ENCODE assay signal across 27 cellular contexts in genomic region chr11:135006800-135007199, GRCh38.
DNase-seq lines count a peak whose midpoint lies in the region; ATAC-seq and TF ChIP-seq lines count a peak whose summit lies in the region.
"Had no signal": no experiment of that assay in that cellular context is flagged by ENCODE, and none has a peak within 500 bp of the region (broad histone marks: within the 10 kb centered on the region; RNA-seq: fewer than 3 reads in every experiment).

No MANE protein-coding gene starts in this region.

- H2AFZ ChIP-seq in osteoblast (ENCODE audit: low read length): no peak overlapping the region

- H3K36me3 ChIP-seq in osteoblast (ENCODE audit: insufficient read depth, low read length): no peaks in the 10 kb centered on the region
- H3K36me3 ChIP-seq: MG63, thoracic aorta had no signal

- H3K4me1 ChIP-seq in osteoblast (ENCODE audit: insufficient read depth, low read length): no peaks in the 10 kb centered on the region

- H3K27ac Mint-ChIP-seq in effector memory CD8-positive, alpha-beta T cell: no peak overlapping the region
- H3K27ac Mint-ChIP-seq: activated naive CD4-positive, alpha-beta T cell treated with anti-CD3 and anti-CD28 coated beads, Interleukin-2, amount 50 U/mL, for 24 hours; activated T-cell treated with anti-CD3 and anti-CD28 coated beads, Interleukin-2, amount 50 U/mL, for 72 hours; naive thymus-derived CD4-positive, alpha-beta T cell; progenitor cell of endocrine pancreas; stimulated activated effector memory CD8-positive, alpha-beta T cell treated with anti-CD3 and anti-CD28 coated beads, Interleukin-12 subunit alpha, Interleukin-12 subunit beta, amount 100 ng/mL, for 72 hours; T-cell had no signal

- H3K4me2 ChIP-seq in osteoblast (ENCODE audit: insufficient read depth, low read length): no peak overlapping the region

- H3K27me3 ChIP-seq in osteoblast (ENCODE audit: insufficient read depth, low read length): no peaks in the 10 kb centered on the region

- H3K4me3 Mint-ChIP-seq in effector memory CD8-positive, alpha-beta T cell: no peak overlapping the region
- H3K4me3 Mint-ChIP-seq: activated naive CD4-positive, alpha-beta T cell treated with anti-CD3 and anti-CD28 coated beads, Interleukin-2, amount 50 U/mL, for 24 hours; activated T-cell treated with anti-CD3 and anti-CD28 coated beads, Interleukin-2, amount 50 U/mL, for 72 hours; CD14-positive monocyte; naive thymus-derived CD4-positive, alpha-beta T cell; stimulated activated effector memory CD8-positive, alpha-beta T cell treated with anti-CD3 and anti-CD28 coated beads, Interleukin-12 subunit alpha, Interleukin-12 subunit beta, amount 100 ng/mL, for 72 hours; T-cell had no signal

- no peak for ATAC-seq in SK-N-SH treated with all-trans-retinoic acid at 6 μM for 48 hours
- no peak for ATAC-seq in effector memory CD8-positive, alpha-beta T cell (replicated peaks)
- no peak for ATAC-seq in GM18520 (IDR thresholded peaks at IDR 0.05; ENCODE audit: unreplicated experiment)
- ATAC-seq in HG03521 (IDR thresholded peaks at IDR 0.05; ENCODE audit: unreplicated experiment): no peak
- ATAC-seq: activated T-cell treated with anti-CD3 and anti-CD28 coated beads, Interleukin-2, amount 50 U/mL, for 72 hours; K562; naive thymus-derived CD4-positive, alpha-beta T cell; Right ventricle myocardium inferior; stimulated activated effector memory CD8-positive, alpha-beta T cell treated with anti-CD3 and anti-CD28 coated beads, Interleukin-12 subunit alpha, Interleukin-12 subunit beta, amount 100 ng/mL, for 72 hours; T-cell had no signal

- peaks cover 21 to 42% of the 10 kb centered on the region in 2 donors for H3K27me3 Mint-ChIP-seq in effector memory CD8-positive, alpha-beta T cell
- H3K27me3 Mint-ChIP-seq: progenitor cell of endocrine pancreas had no signal

- peaks cover 0 to under 1% of the 10 kb centered on the region in 2 donors for H3K9me3 Mint-ChIP-seq in effector memory CD8-positive, alpha-beta T cell
- H3K9me3 Mint-ChIP-seq: activated naive CD4-positive, alpha-beta T cell treated with anti-CD3 and anti-CD28 coated beads, Interleukin-2, amount 50 U/mL, for 24 hours; stimulated activated effector memory CD8-positive, alpha-beta T cell treated with anti-CD3 and anti-CD28 coated beads, Interleukin-12 subunit alpha, Interleukin-12 subunit beta, amount 100 ng/mL, for 72 hours; T-cell had no signal

- H3K36me3 Mint-ChIP-seq in effector memory CD8-positive, alpha-beta T cell (ENCODE audit: insufficient read depth): no peaks in the 10 kb centered on the region
- H3K36me3 Mint-ChIP-seq: activated naive CD4-positive, alpha-beta T cell treated with anti-CD3 and anti-CD28 coated beads, Interleukin-2, amount 50 U/mL, for 24 hours; CD14-positive monocyte; naive thymus-derived CD4-positive, alpha-beta T cell; stimulated activated effector memory CD8-positive, alpha-beta T cell treated with anti-CD3 and anti-CD28 coated beads, Interleukin-12 subunit alpha, Interleukin-12 subunit beta, amount 100 ng/mL, for 72 hours; T-cell had no signal

- H3K27ac ChIP-seq in osteoblast (ENCODE audit: low read depth, low read length): no peak overlapping the region
- H3K27ac ChIP-seq: skin epidermis, thoracic aorta had no signal

- H4K20me1 ChIP-seq in osteoblast (ENCODE audit: insufficient read depth, low read length): no peaks in the 10 kb centered on the region

- no peaks in the 10 kb centered on the region for H3K9me3 ChIP-seq in osteoblast (ENCODE audit: low read depth, low read length)
- H3K9me3 ChIP-seq: MG63, thoracic aorta had no signal

- no peak for TF ChIP-seq CTCF in osteoblast (IDR thresholded peaks at IDR 0.05; ENCODE audit: extremely low read depth, low read depth, low read length)

- no peaks in the 10 kb centered on the region for H3K79me2 ChIP-seq in osteoblast (ENCODE audit: insufficient read depth, low read length)

- H3K4me3 ChIP-seq in osteoblast (ENCODE audit: insufficient read depth, low read length): no peak overlapping the region
- H3K4me3 ChIP-seq: K562, MG63, skin epidermis, thoracic aorta had no signal

- peak; percentile 37 for DNase-seq in NCI-H1694 treated with DMSO at 0.1 percent for 48 hours (lab: John Stamatoyannopoulos, UW)
- peak; percentile 61 to 64 for DNase-seq in hippocampal formation (lab: John Stamatoyannopoulos, UW)
- DNase-seq in osteoblast (ENCODE audit: insufficient read length, low spot score, missing footprints): peak; percentile 31
- no peak for DNase-seq in effector memory CD8-positive, alpha-beta T cell
- no peak for DNase-seq in SHP77 (lab: John Stamatoyannopoulos, UW)
- DNase-seq: activated T-cell treated with anti-CD3 and anti-CD28 coated beads, Interleukin-2, amount 50 U/mL, for 72 hours; erythroblast; foreskin fibroblast; GF-D8; kidney; mammary epithelial cell; MG63; naive thymus-derived CD4-positive, alpha-beta T cell; NCI-H1417 treated with DMSO at 0.1 percent for 48 hours; stimulated activated CD4-positive, alpha-beta T cell treated with anti-CD3 and anti-CD28 coated beads, Interleukin-1b, Interleukin-23, amount 100 ng/mL, for 48 hours; T-cell had no signal

- H3K4me1 Mint-ChIP-seq in effector memory CD8-positive, alpha-beta T cell (ENCODE audit: low read depth in 2 of 2): no peaks in the 10 kb centered on the region
- H3K4me1 Mint-ChIP-seq: activated naive CD4-positive, alpha-beta T cell treated with anti-CD3 and anti-CD28 coated beads, Interleukin-2, amount 50 U/mL, for 24 hours; CD14-positive monocyte; stimulated activated effector memory CD8-positive, alpha-beta T cell treated with anti-CD3 and anti-CD28 coated beads, Interleukin-12 subunit alpha, Interleukin-12 subunit beta, amount 100 ng/mL, for 72 hours; T-cell had no signal

TF ChIP-seq in SK-N-SH treated with all-trans-retinoic acid at 6 μM for 48 hours, 23 proteins besides CTCF, POLR2A, EP300 and RAD21:
- no peak for TF ChIP-seq OSR1 (CRISPR knock-in tag; IDR thresholded peaks at IDR 0.05)
- no peak for TF ChIP-seq BACH2 (CRISPR knock-in tag; IDR thresholded peaks at IDR 0.05; ENCODE audit: borderline replicate concordance)
- TF ChIP-seq ESRRG (CRISPR knock-in tag; IDR thresholded peaks at IDR 0.05): no peak
- no peak for TF ChIP-seq ZFP3 (CRISPR knock-in tag; IDR thresholded peaks at IDR 0.05)
- TF ChIP-seq PATZ1 (CRISPR knock-in tag; IDR thresholded peaks at IDR 0.05; ENCODE audit: borderline replicate concordance): no peak
- TF ChIP-seq ZNF70 (CRISPR knock-in tag; IDR thresholded peaks at IDR 0.05): peak; percentile 2; the same call in 1 of the 2 replicates
- peak; percentile 26; the same call in 1 of the 2 replicates for TF ChIP-seq TCF4 (CRISPR knock-in tag; IDR thresholded peaks at IDR 0.05; ENCODE audit: borderline replicate concordance)
- TF ChIP-seq RARB (CRISPR knock-in tag; IDR thresholded peaks at IDR 0.05): no peak
- TF ChIP-seq ZNF565 (CRISPR knock-in tag; conservative IDR thresholded peaks at IDR 0.05; ENCODE audit: low read depth): no peak
- TF ChIP-seq ISL1 (CRISPR knock-in tag; IDR thresholded peaks at IDR 0.05): no peak
- TF ChIP-seq PPARA (CRISPR knock-in tag; IDR thresholded peaks at IDR 0.05; ENCODE audit: borderline replicate concordance): no peak
- TF ChIP-seq SNAI2 (CRISPR knock-in tag; IDR thresholded peaks at IDR 0.05): no peak

Comparison
In these comparisons a context has a peak if more than half of its experiments do, and no peak if none do; other contexts are left out.
1. DNase-seq: peak in NCI-H1694 treated with DMSO at 0.1 percent for 48 hours (single experiment), hippocampal formation (2 of 2) and osteoblast (single experiment); none in effector memory CD8-positive, alpha-beta T cell (0 of 3) and SHP77 (0 of 2).